Comparison of ENCODE assay signal across 22 cellular contexts in genomic region chr15:90917569-90917968, GRCh38. TPM values are rescaled to one million over a fixed set of nuclear protein-coding genes. Genes with fewer than 3 reads are reported as not detected.
DNase-seq lines count a peak whose midpoint lies in the region; ATAC-seq, FAIRE-seq and TF ChIP-seq lines count a peak whose summit lies in the region.
"Had no signal": no experiment of that assay in that cellular context is flagged by ENCODE, and none has a peak within 500 bp of the region (broad histone marks: within the 10 kb centered on the region; RNA-seq: fewer than 3 reads in every experiment).

No MANE protein-coding gene starts in this region.

- H3K9me3 ChIP-seq in cardiac muscle cell (ENCODE audit: low read depth) (no peaks in the 10 kb centered on the region), K562 (replicated peaks; ENCODE audit: control insufficient read depth, insufficient read depth, low read depth, low read length) (no peaks in the 10 kb centered on the region), left ventricle myocardium inferior (replicated peaks) (no peaks in the 10 kb centered on the region), gastrocnemius medialis (no peaks in the 10 kb centered on the region), GM23248 (ENCODE audit: low read depth) (no peaks in the 10 kb centered on the region)
- H3K9me3 ChIP-seq: Caco-2, SJSA1 had no signal

- H3K36me3 ChIP-seq in cardiac muscle cell (peaks cover 22% of the 10 kb centered on the region), K562 (ENCODE audit: control insufficient read depth, insufficient read depth, low read length) (peaks cover 98% of the 10 kb centered on the region), left ventricle myocardium inferior (peaks cover 91% of the 10 kb centered on the region), gastrocnemius medialis (peaks cover 0 to 77% of the 10 kb centered on the region in 2 donors), GM23248 (ENCODE audit: low read depth) (no peaks in the 10 kb centered on the region)

- ATAC-seq in K562: no peak
- no peak for ATAC-seq in gastrocnemius medialis
- ATAC-seq in GM18519 (IDR thresholded peaks at IDR 0.05; ENCODE audit: low FRiP score, unreplicated experiment): no peak
- ATAC-seq: HCT116 had no signal

- over 99% methylated on average over 12 of the region's 12 CpGs for WGBS in K562 (ENCODE audit: insufficient coverage, low coverage, missing lambda C conversion rate)
- 90 to 93% methylated on average over 12 of the region's 12 CpGs for WGBS in GM23248 (ENCODE audit: low coverage in 1 of 2, low lambda C conversion rate in 2 of 2, missing lambda C conversion rate in 2 of 2), 2 experiments

- TF ChIP-seq POLR2A in K562 (conservative IDR thresholded peaks at IDR 0.05) (peak; percentile 17), gastrocnemius medialis (IDR thresholded peaks at IDR 0.05) (no peak)

- H2AFZ ChIP-seq in K562 (ENCODE audit: low read depth, low read length) (no peak overlapping the region), GM23248 (no peak overlapping the region)

- POLR2A ChIA-PET in K562 (lab: Yijun Ruan, JAX): interaction anchor here (1.1 to 4.7 kb wide), 5 partner anchors 9 to 15 kb away, joined by 3 to 54 read pairs (median 9); partner anchors contain the start of genes HDDC3 and MAN2A2

- no peaks in the 10 kb centered on the region for H3F3A ChIP-seq in GM23248 (ENCODE audit: insufficient read depth)

- H3K4me1 ChIP-seq in cardiac muscle cell (ENCODE audit: low read depth) (peaks cover 5% of the 10 kb centered on the region), K562 (replicated peaks in 1 of 2; ENCODE audit: control insufficient read depth in 2 of 2, insufficient read depth in 2 of 2, low read length in 2 of 2) (peaks cover 22 to 25% of the 10 kb centered on the region in 2 experiments), left ventricle myocardium inferior (peaks cover 62% of the 10 kb centered on the region), gastrocnemius medialis (peaks cover 14 to 37% of the 10 kb centered on the region in 2 donors), GM23248 (ENCODE audit: insufficient read depth) (no peaks in the 10 kb centered on the region)
- H3K4me1 ChIP-seq: Caco-2, SJSA1 had no signal

- no peak for TF ChIP-seq CTCF in cardiac muscle cell (IDR thresholded peaks at IDR 0.05; ENCODE audit: low read depth, low read length)
- TF ChIP-seq CTCF in K562 (IDR thresholded peaks at IDR 0.05 in 2 of 3, conservative IDR thresholded peaks at IDR 0.05 in 1 of 3; ENCODE audit: insufficient read depth in 2 of 3, low read depth in 1 of 3, low read length in 3 of 3): no peak
- no peak for TF ChIP-seq CTCF in left ventricle myocardium inferior (IDR thresholded peaks at IDR 0.05; ENCODE audit: borderline replicate concordance)
- no peak for TF ChIP-seq CTCF in gastrocnemius medialis (IDR thresholded peaks at IDR 0.05 in 4 of 5, conservative IDR thresholded peaks at IDR 0.05 in 1 of 5)

- no peaks in the 10 kb centered on the region for H3K9me2 ChIP-seq in GM23248 (ENCODE audit: insufficient read depth)

- DNase-seq in cardiac muscle cell (ENCODE audit: low read depth in 1 of 2, low spot score in 1 of 2) (no peak), cardiac septum (ENCODE audit: low spot score) (no peak), K562 (ENCODE audit: extremely low read depth in 1 of 4, low spot score in 3 of 4) (no peak), left ventricle myocardium inferior (no peak), gastrocnemius medialis (no peak), GM23248 (no peak), NCI-H2227 (lab: John Stamatoyannopoulos, UW; ENCODE audit: unreplicated experiment) (no peak)
- DNase-seq: Caco-2; CD4-positive, CD25-positive, alpha-beta regulatory T cell; DMS153; GDM1; KG1; NCI-H1417; NCI-H187; NCI-H2107; NCI-H2227 treated with DMSO at 0.1 percent for 48 hours; NCI-H524; NCI-H82 had no signal

- CTCF ChIA-PET in K562 (lab: Yijun Ruan, JAX; ENCODE audit: low intra/inter-chr PET ratio): no interaction called here

- in situ Hi-C loops in K562 (cut with MboI): no loop called here
- in situ Hi-C loops in gastrocnemius medialis (cut with MboI; ENCODE audit: low sequenced_read_pairs in 4 of 4): no loop called here
- in situ Hi-C loops in GM23248 (cut with MboI): no loop called here

- no peak overlapping the region for H3K4me2 ChIP-seq in K562 (ENCODE audit: insufficient read depth, low read length)
- no peak overlapping the region for H3K4me2 ChIP-seq in GM23248 (ENCODE audit: unreplicated experiment)

- no peak for TF ChIP-seq RAD21 in K562 (CRISPR knock-in tag; conservative IDR thresholded peaks at IDR 0.05 in 1 of 2, IDR thresholded peaks at IDR 0.05 in 1 of 2)

- BruUV-seq in K562 (replicated peaks; lab: Mats Ljungman, UMichigan): no TSS peak

- no peak for TF ChIP-seq EP300 in K562 (IDR thresholded peaks at IDR 0.05; ENCODE audit: low read length)

- H3K9ac ChIP-seq in K562 (ENCODE audit: insufficient read depth in 1 of 2, low read depth in 2 of 2, low read length in 2 of 2) (peak overlapping the region in 1 of 2 experiments; percentile 72; a peak in 1 of 4 replicates), GM23248 (no peak overlapping the region)

- no peak for FAIRE-seq in K562 (lab: Jason Lieb, UNC)

- H4K20me1 ChIP-seq in K562 (replicated peaks; ENCODE audit: control insufficient read depth, insufficient read depth, low read length): no peaks in the 10 kb centered on the region
- H4K20me1 ChIP-seq in GM23248 (ENCODE audit: insufficient read depth): no peaks in the 10 kb centered on the region

- H3K27ac ChIP-seq in cardiac muscle cell: peak overlapping the region; percentile 51
- no peak overlapping the region; the same call in 2 of the 3 replicates for H3K27ac ChIP-seq in K562 (ENCODE audit: extremely low read depth, low read depth, low read length)
- H3K27ac ChIP-seq in left ventricle myocardium inferior (replicated peaks): peak overlapping the region; percentile 91
- peak overlapping the region in 3 of 4 donors; percentile 86 to 95 (median 91) for H3K27ac ChIP-seq in gastrocnemius medialis
- H3K27ac ChIP-seq in GM23248: no peak overlapping the region
- H3K27ac ChIP-seq: RWPE1, SJSA1 had no signal

- no peaks in the 10 kb centered on the region for H3K9me1 ChIP-seq in K562 (ENCODE audit: control insufficient read depth, insufficient read depth, low read length)

- H3K4me3 ChIP-seq in cardiac muscle cell (no peak overlapping the region), K562 (no peak overlapping the region), left ventricle myocardium inferior (peak overlapping the region; percentile 57), gastrocnemius medialis (no peak overlapping the region), GM23248 (no peak overlapping the region)
- H3K4me3 ChIP-seq: SJSA1 had no signal

- H3K79me2 ChIP-seq in K562 (ENCODE audit: control insufficient read depth, insufficient read depth, low read length) (peaks cover 6% of the 10 kb centered on the region; the same call in 2 of the 3 replicates), GM23248 (ENCODE audit: insufficient read depth) (no peaks in the 10 kb centered on the region)

- intact Hi-C loops in cardiac septum (cut with DNase I): no loop called here
- intact Hi-C loops in K562 (cut with micrococcal nuclease): no loop called here
- intact Hi-C loops in left ventricle myocardium inferior (cut with micrococcal nuclease): no loop called here
- intact Hi-C loops in gastrocnemius medialis (cut with DNase I; ENCODE audit: low total_unique reads): no loop called here

- H3K27me3 ChIP-seq in cardiac muscle cell (no peaks in the 10 kb centered on the region), K562 (ENCODE audit: control insufficient read depth in 2 of 2, insufficient read depth in 2 of 2, low read length in 2 of 2) (no peaks in the 10 kb centered on the region), left ventricle myocardium inferior (ENCODE audit: low read depth) (no peaks in the 10 kb centered on the region), gastrocnemius medialis (no peaks in the 10 kb centered on the region), GM23248 (replicated peaks; ENCODE audit: insufficient read depth) (no peaks in the 10 kb centered on the region)
- H3K27me3 ChIP-seq: SJSA1 had no signal

RNA-seq across cellular contexts. Expression of gene MAN2A2, which starts 14.5 kb away (rescaled TPM):
- total RNA-seq in cardiac muscle cell: 31.9 and 53.0 TPM in 2 replicates
- 54.3 and 66.3 TPM in 2 replicates for polyA plus RNA-seq in cardiac muscle cell
- total RNA-seq in cardiac septum: 73.3 TPM
- total RNA-seq in K562 (2011; cell fraction: chromatin; rRNA removed; ENCODE audit: low replicate concordance): 447 and 1,128 TPM in 2 replicates
- 692 and 704 TPM in 2 replicates for total RNA-seq in K562 (2011; cell fraction: nucleolus; rRNA removed)
- total RNA-seq in K562 (2011; cell fraction: nucleoplasm; rRNA removed): 460 and 506 TPM in 2 replicates
- 35.0 and 53.7 TPM in 2 replicates for total RNA-seq in K562 (2014; rRNA removed)
- total RNA-seq in K562 (2014; rRNA removed; fragmentation: Illumina TruSeq; extraction: Trizol): 20.6 and 25.0 TPM in 2 replicates
- 43.3 and 43.4 TPM in 2 replicates for total RNA-seq in K562 (2015; rRNA removed; fragmentation: Illumina TruSeq; extraction: Trizol)
- 116 and 151 TPM in 2 replicates for total RNA-seq in K562 (2021)
- polyA plus RNA-seq in K562 (2011; rRNA removed): 71.7 and 195 TPM in 2 replicates
- 119 and 133 TPM in 2 replicates for polyA plus RNA-seq in K562 (2011; cell fraction: cytosol; rRNA removed)
- polyA plus RNA-seq in K562 (2011; cell fraction: nucleus; rRNA removed): 1,870 and 1,995 TPM in 2 replicates
- 92.0 and 210 TPM in 2 replicates for polyA plus RNA-seq in K562 (2012)
- 130 and 131 TPM in 2 replicates for polyA plus RNA-seq in K562 (2014; fragmentation: Illumina TruSeq; extraction: Trizol)
- polyA plus RNA-seq in K562 (2014; fragmentation: Nextera tagmentation; extraction: Ambion mirVana): 10 to 100 TPM in 1 of 2 experiments, 1 to 10 TPM in 1; 7.3 to 13.7 TPM
- polyA plus RNA-seq in K562 (2014; rRNA removed): 114 and 121 TPM in 2 replicates
- polyA minus RNA-seq in K562 (2011; rRNA and poly(A)+ RNA removed): 30.7 and 41.4 TPM in 2 replicates
- 71.5 and 84.4 TPM in 2 replicates for polyA minus RNA-seq in K562 (2011; cell fraction: cytosol; rRNA and poly(A)+ RNA removed)
- 264 and 379 TPM in 2 replicates for polyA minus RNA-seq in K562 (2011; cell fraction: nucleus; rRNA and poly(A)+ RNA removed)
- total RNA-seq in left ventricle myocardium inferior: 95.4 TPM
- 100 to 1,000 TPM in 2 of 4 donors, 10 to 100 TPM in 2; 56.8 to 124 (median 92.4) TPM for total RNA-seq in gastrocnemius medialis
- total RNA-seq in GM23248 (2014; rRNA removed; shearing (Covaris generic)): 5.9 and 7.7 TPM in 2 replicates
- 4.3 and 5.1 TPM in 2 replicates for polyA plus RNA-seq in GM23248 (2016; fragmentation: Nextera tagmentation; extraction: Ambion mirVana)

RNA-seq across cellular contexts. Expression of gene HDDC3, which starts 14.8 kb away (rescaled TPM):
- total RNA-seq in cardiac muscle cell: 31.2 and 32.5 TPM in 2 replicates
- 22.5 and 24.9 TPM in 2 replicates for polyA plus RNA-seq in cardiac muscle cell
- total RNA-seq in cardiac septum: 11.8 TPM
- 27.3 and 60.3 TPM in 2 replicates for total RNA-seq in K562 (2011; cell fraction: chromatin; rRNA removed; ENCODE audit: low replicate concordance)
- 59.5 and 62.4 TPM in 2 replicates for total RNA-seq in K562 (2011; cell fraction: nucleolus; rRNA removed)
- total RNA-seq in K562 (2011; cell fraction: nucleoplasm; rRNA removed): 46.9 and 47.9 TPM in 2 replicates
- total RNA-seq in K562 (2014; rRNA removed): 54.1 and 64.9 TPM in 2 replicates
- 28.2 and 33.0 TPM in 2 replicates for total RNA-seq in K562 (2014; rRNA removed; fragmentation: Illumina TruSeq; extraction: Trizol)
- total RNA-seq in K562 (2015; rRNA removed; fragmentation: Illumina TruSeq; extraction: Trizol): 36.6 and 36.9 TPM in 2 replicates
- 42.6 and 43.0 TPM in 2 replicates for total RNA-seq in K562 (2021)
- 30.8 and 33.4 TPM in 2 replicates for polyA plus RNA-seq in K562 (2011; rRNA removed)
- polyA plus RNA-seq in K562 (2011; cell fraction: cytosol; rRNA removed): 37.1 and 49.7 TPM in 2 replicates
- polyA plus RNA-seq in K562 (2011; cell fraction: nucleus; rRNA removed): 37.0 and 41.5 TPM in 2 replicates
- 29.7 and 31.4 TPM in 2 replicates for polyA plus RNA-seq in K562 (2012)
- polyA plus RNA-seq in K562 (2014; fragmentation: Illumina TruSeq; extraction: Trizol): 51.7 and 54.2 TPM in 2 replicates
- polyA plus RNA-seq in K562 (2014; fragmentation: Nextera tagmentation; extraction: Ambion mirVana): 10 to 100 TPM; 14.9 to 21.3 TPM
- 55.8 and 65.8 TPM in 2 replicates for polyA plus RNA-seq in K562 (2014; rRNA removed)
- polyA minus RNA-seq in K562 (2011; rRNA and poly(A)+ RNA removed): 21.5 and 26.2 TPM in 2 replicates
- polyA minus RNA-seq in K562 (2011; cell fraction: cytosol; rRNA and poly(A)+ RNA removed): 10.3 and 15.1 TPM in 2 replicates
- 28.9 and 44.4 TPM in 2 replicates for polyA minus RNA-seq in K562 (2011; cell fraction: nucleus; rRNA and poly(A)+ RNA removed)
- 12.7 TPM for total RNA-seq in left ventricle myocardium inferior
- 10 to 100 TPM; 13.4 to 22.2 (median 17.2) TPM for total RNA-seq in gastrocnemius medialis
- total RNA-seq in GM23248 (2014; rRNA removed; shearing (Covaris generic)): 9.7 and 17.3 TPM in 2 replicates
- 11.1 and 13.5 TPM in 2 replicates for polyA plus RNA-seq in GM23248 (2016; fragmentation: Nextera tagmentation; extraction: Ambion mirVana)

RNA-seq across cellular contexts. Expression of gene UNC45A, which starts 17.5 kb away (rescaled TPM):
- total RNA-seq in cardiac muscle cell (61.8 and 68.2 TPM in 2 replicates), cardiac septum (27.2 TPM), K562 (2014; rRNA removed) (59.8 and 65.2 TPM in 2 replicates), K562 (2014; rRNA removed; fragmentation: Illumina TruSeq; extraction: Trizol) (19.2 and 22.6 TPM in 2 replicates), K562 (2015; rRNA removed; fragmentation: Illumina TruSeq; extraction: Trizol) (47.7 and 52.5 TPM in 2 replicates), K562 (2021) (79.0 and 79.3 TPM in 2 replicates), left ventricle myocardium inferior (21.9 TPM), gastrocnemius medialis (1 to 10 TPM; 6.8 to 9.6 (median 7.6) TPM)
- polyA plus RNA-seq in cardiac muscle cell (52.5 and 61.1 TPM in 2 replicates), K562 (2011; rRNA removed) (43.7 and 56.7 TPM in 2 replicates), K562 (2014; fragmentation: Illumina TruSeq; extraction: Trizol) (35.7 and 46.7 TPM in 2 replicates), K562 (2014; fragmentation: Nextera tagmentation; extraction: Ambion mirVana) (10 to 100 TPM; 22.4 to 23.1 TPM), K562 (2014; rRNA removed) (54.5 and 55.5 TPM in 2 replicates), GM23248 (2016; fragmentation: Nextera tagmentation; extraction: Ambion mirVana) (58.6 and 59.7 TPM in 2 replicates)
- 131 and 331 TPM in 2 replicates for total RNA-seq in K562 (2011; cell fraction: chromatin; rRNA removed; ENCODE audit: low replicate concordance)
- total RNA-seq in K562 (2011; cell fraction: nucleolus; rRNA removed): 205 and 228 TPM in 2 replicates
- total RNA-seq in K562 (2011; cell fraction: nucleoplasm; rRNA removed): 113 and 152 TPM in 2 replicates
- polyA plus RNA-seq in K562 (2011; cell fraction: cytosol; rRNA removed): 46.7 and 62.9 TPM in 2 replicates
- polyA plus RNA-seq in K562 (2011; cell fraction: nucleus; rRNA removed): 163 and 164 TPM in 2 replicates
- 75.1 and 75.7 TPM in 2 replicates for polyA plus RNA-seq in K562 (2012)
- polyA minus RNA-seq in K562 (2011; rRNA and poly(A)+ RNA removed): 51.9 and 58.7 TPM in 2 replicates
- polyA minus RNA-seq in K562 (2011; cell fraction: cytosol; rRNA and poly(A)+ RNA removed): 50.4 and 51.9 TPM in 2 replicates
- polyA minus RNA-seq in K562 (2011; cell fraction: nucleus; rRNA and poly(A)+ RNA removed): 51.0 and 77.4 TPM in 2 replicates
- 58.8 and 75.8 TPM in 2 replicates for total RNA-seq in GM23248 (2014; rRNA removed; shearing (Covaris generic))

RNA-seq across cellular contexts. Expression of gene FES, which starts 33.3 kb away (rescaled TPM):
- total RNA-seq in cardiac muscle cell: 13.3 and 19.8 TPM in 2 replicates
- polyA plus RNA-seq in cardiac muscle cell: 5.4 and 12.7 TPM in 2 replicates
- 16.2 TPM for total RNA-seq in cardiac septum
- 3.7 and 18.5 TPM in 2 replicates for total RNA-seq in K562 (2011; cell fraction: chromatin; rRNA removed; ENCODE audit: low replicate concordance)
- total RNA-seq in K562 (2011; cell fraction: nucleolus; rRNA removed): 5.1 and 10.8 TPM in 2 replicates
- total RNA-seq in K562 (2011; cell fraction: nucleoplasm; rRNA removed): 3.3 and 6.0 TPM in 2 replicates
- 0.86 and 1.6 TPM in 2 replicates for total RNA-seq in K562 (2014; rRNA removed)
- total RNA-seq in K562 (2014; rRNA removed; fragmentation: Illumina TruSeq; extraction: Trizol): 0.73 and 1.1 TPM in 2 replicates
- total RNA-seq in K562 (2015; rRNA removed; fragmentation: Illumina TruSeq; extraction: Trizol): 0.72 and 1.1 TPM in 2 replicates
- total RNA-seq in K562 (2021): 1.3 and 2.6 TPM in 2 replicates
- 0.38 and 1.0 TPM in 2 replicates for polyA plus RNA-seq in K562 (2011; rRNA removed)
- 0.83 and 1.2 TPM in 2 replicates for polyA plus RNA-seq in K562 (2011; cell fraction: cytosol; rRNA removed)
- polyA plus RNA-seq in K562 (2011; cell fraction: nucleus; rRNA removed): 4.8 and 6.6 TPM in 2 replicates
- 1.1 and 2.8 TPM in 2 replicates for polyA plus RNA-seq in K562 (2012)
- polyA plus RNA-seq in K562 (2014; fragmentation: Illumina TruSeq; extraction: Trizol): 0.55 and 0.66 TPM in 2 replicates
- polyA plus RNA-seq in K562 (2014; fragmentation: Nextera tagmentation; extraction: Ambion mirVana): under 1 TPM; 0.82 to 0.91 TPM
- 0.78 and 2.5 TPM in 2 replicates for polyA plus RNA-seq in K562 (2014; rRNA removed)
- polyA minus RNA-seq in K562 (2011; rRNA and poly(A)+ RNA removed): 0.14 and 0.45 TPM in 2 replicates
- polyA minus RNA-seq in K562 (2011; cell fraction: cytosol; rRNA and poly(A)+ RNA removed): 0.86 and 2.5 TPM in 2 replicates
- 4.0 and 4.3 TPM in 2 replicates for polyA minus RNA-seq in K562 (2011; cell fraction: nucleus; rRNA and poly(A)+ RNA removed)
- 11.9 TPM for total RNA-seq in left ventricle myocardium inferior
- total RNA-seq in gastrocnemius medialis: 10 to 100 TPM in 2 of 4 donors, 1 to 10 TPM in 2; 5.3 to 13.5 (median 10.1) TPM
- total RNA-seq in GM23248 (2014; rRNA removed; shearing (Covaris generic)): 3.5 and 7.5 TPM in 2 replicates
- 3.5 and 3.6 TPM in 2 replicates for polyA plus RNA-seq in GM23248 (2016; fragmentation: Nextera tagmentation; extraction: Ambion mirVana)

RNA-seq across cellular contexts. Expression of gene RCCD1, which starts 37.1 kb away (rescaled TPM):
- total RNA-seq in cardiac muscle cell (18.6 and 43.0 TPM in 2 replicates), cardiac septum (10.8 TPM), K562 (2014; rRNA removed) (38.1 and 41.2 TPM in 2 replicates), K562 (2014; rRNA removed; fragmentation: Illumina TruSeq; extraction: Trizol) (17.0 and 18.0 TPM in 2 replicates), K562 (2015; rRNA removed; fragmentation: Illumina TruSeq; extraction: Trizol) (16.7 and 23.7 TPM in 2 replicates), K562 (2021) (44.0 and 45.9 TPM in 2 replicates), left ventricle myocardium inferior (10.9 TPM), gastrocnemius medialis (1 to 10 TPM; 1.4 to 4.8 (median 4.4) TPM)
- polyA plus RNA-seq in cardiac muscle cell (32.8 and 50.6 TPM in 2 replicates), K562 (2011; rRNA removed) (28.5 and 39.6 TPM in 2 replicates), K562 (2014; fragmentation: Illumina TruSeq; extraction: Trizol) (22.3 and 24.7 TPM in 2 replicates), K562 (2014; fragmentation: Nextera tagmentation; extraction: Ambion mirVana) (10 to 100 TPM; 11.1 to 12.2 TPM), K562 (2014; rRNA removed) (45.2 and 51.4 TPM in 2 replicates), GM23248 (2016; fragmentation: Nextera tagmentation; extraction: Ambion mirVana) (9.8 and 10.2 TPM in 2 replicates)
- 100 and 115 TPM in 2 replicates for total RNA-seq in K562 (2011; cell fraction: chromatin; rRNA removed; ENCODE audit: low replicate concordance)
- 74.7 and 75.5 TPM in 2 replicates for total RNA-seq in K562 (2011; cell fraction: nucleolus; rRNA removed)
- 86.9 and 97.7 TPM in 2 replicates for total RNA-seq in K562 (2011; cell fraction: nucleoplasm; rRNA removed)
- polyA plus RNA-seq in K562 (2011; cell fraction: cytosol; rRNA removed): 17.6 and 22.6 TPM in 2 replicates
- polyA plus RNA-seq in K562 (2011; cell fraction: nucleus; rRNA removed): 232 and 244 TPM in 2 replicates
- 41.3 and 51.9 TPM in 2 replicates for polyA plus RNA-seq in K562 (2012)
- polyA minus RNA-seq in K562 (2011; rRNA and poly(A)+ RNA removed): 10.3 and 13.1 TPM in 2 replicates
- 9.4 and 12.6 TPM in 2 replicates for polyA minus RNA-seq in K562 (2011; cell fraction: cytosol; rRNA and poly(A)+ RNA removed)
- polyA minus RNA-seq in K562 (2011; cell fraction: nucleus; rRNA and poly(A)+ RNA removed): 25.3 and 29.9 TPM in 2 replicates
- total RNA-seq in GM23248 (2014; rRNA removed; shearing (Covaris generic)): 13.0 and 19.0 TPM in 2 replicates

Comparison
In these comparisons a context has a peak if more than half of its experiments do, and no peak if none do; other contexts are left out.
1. H3K27ac ChIP-seq: peak in cardiac muscle cell (single experiment), left ventricle myocardium inferior (single experiment) and gastrocnemius medialis (3 of 4); none in K562 (single experiment) and GM23248 (single experiment).